2 cellular contexts compared by ENCODE assay signal in genomic region chr3:27500986-27501385, GRCh38.
TF ChIP-seq lines count a peak whose summit lies in the region.

No MANE protein-coding gene starts in this region.

TF ChIP-seq in IMR-90, 13 proteins besides CTCF, POLR2A, EP300 and RAD21:
- TF ChIP-seq MXI1 (IDR thresholded peaks at IDR 0.05; ENCODE audit: borderline replicate concordance, low read depth, low read length) (no peak), RCOR1 (IDR thresholded peaks at IDR 0.05; ENCODE audit: insufficient replicate concordance, low read length) (no peak), NFE2L2 (IDR thresholded peaks at IDR 0.05; ENCODE audit: low read depth, low read length) (no peak), MAZ (IDR thresholded peaks at IDR 0.05; ENCODE audit: borderline replicate concordance, low read depth, low read length) (no peak), BHLHE40 (IDR thresholded peaks at IDR 0.05; ENCODE audit: low read depth, low read length) (no peak), SMC3 (IDR thresholded peaks at IDR 0.05; ENCODE audit: low read depth, low read length) (no peak), FOS (IDR thresholded peaks at IDR 0.05; ENCODE audit: low read depth, low read length) (no peak), MAFK (IDR thresholded peaks at IDR 0.05; ENCODE audit: low read depth, low read length) (no peak), RFX5 (IDR thresholded peaks at IDR 0.05; ENCODE audit: low read depth, low read length) (no peak), CEBPB (IDR thresholded peaks at IDR 0.05; ENCODE audit: low read depth, low read length) (no peak), CHD1 (IDR thresholded peaks at IDR 0.05; ENCODE audit: low read depth, low read length) (no peak)
- TF ChIP-seq, protein P1, sequence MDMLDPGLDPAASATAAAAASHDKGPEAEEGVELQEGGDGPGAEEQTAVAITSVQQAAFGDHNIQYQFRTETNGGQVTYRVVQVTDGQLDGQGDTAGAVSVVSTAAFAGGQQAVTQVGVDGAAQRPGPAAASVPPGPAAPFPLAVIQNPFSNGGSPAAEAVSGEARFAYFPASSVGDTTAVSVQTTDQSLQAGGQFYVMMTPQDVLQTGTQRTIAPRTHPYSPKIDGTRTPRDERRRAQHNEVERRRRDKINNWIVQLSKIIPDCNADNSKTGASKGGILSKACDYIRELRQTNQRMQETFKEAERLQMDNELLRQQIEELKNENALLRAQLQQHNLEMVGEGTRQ (IDR thresholded peaks at IDR 0.05; ENCODE audit: low read depth, low read length) = no peak
- TF ChIP-seq, protein P2, sequence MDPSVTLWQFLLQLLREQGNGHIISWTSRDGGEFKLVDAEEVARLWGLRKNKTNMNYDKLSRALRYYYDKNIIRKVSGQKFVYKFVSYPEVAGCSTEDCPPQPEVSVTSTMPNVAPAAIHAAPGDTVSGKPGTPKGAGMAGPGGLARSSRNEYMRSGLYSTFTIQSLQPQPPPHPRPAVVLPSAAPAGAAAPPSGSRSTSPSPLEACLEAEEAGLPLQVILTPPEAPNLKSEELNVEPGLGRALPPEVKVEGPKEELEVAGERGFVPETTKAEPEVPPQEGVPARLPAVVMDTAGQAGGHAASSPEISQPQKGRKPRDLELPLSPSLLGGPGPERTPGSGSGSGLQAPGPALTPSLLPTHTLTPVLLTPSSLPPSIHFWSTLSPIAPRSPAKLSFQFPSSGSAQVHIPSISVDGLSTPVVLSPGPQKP (IDR thresholded peaks at IDR 0.05; ENCODE audit: borderline replicate concordance, low read depth, low read length) = no peak
TF ChIP-seq in IMR-90: peak in this region for 0.

TF ChIP-seq in K562, 482 proteins besides CTCF, POLR2A, EP300 and RAD21:
- TF ChIP-seq ZBTB40 (IDR thresholded peaks at IDR 0.05) = peak; percentile 70
- no peak for TF ChIP-seq ZBTB40 (CRISPR knock-in tag; IDR thresholded peaks at IDR 0.05)
- TF ChIP-seq GABPB2 (CRISPR knock-in tag; conservative IDR thresholded peaks at IDR 0.05) = no peak
- no peak for TF ChIP-seq NFE2 (IDR thresholded peaks at IDR 0.05; ENCODE audit: low read depth)
- no peak for TF ChIP-seq MTA2 (IDR thresholded peaks at IDR 0.05; ENCODE audit: low read depth)
- no peak for TF ChIP-seq PYGO2 (tag; IDR thresholded peaks at IDR 0.05)
